ENCODE assay signal across 8 cellular contexts in genomic region chr3:120450261-120450913, GRCh38. TPM values are rescaled to one million over a fixed set of nuclear protein-coding genes. Genes with fewer than 3 reads are reported as not detected.
DNase-seq lines count a peak whose midpoint lies in the region; ATAC-seq and TF ChIP-seq lines count a peak whose summit lies in the region.

No MANE protein-coding gene starts in this region.

- POLR2A ChIA-PET in HEK293T (lab: Yijun Ruan, JAX) = interaction anchor here (0.7 to 1.8 kb wide), 10 partner anchors 10 to 146 kb away, joined by 3 to 8 read pairs (median 4); partner anchors contain the start of gene NDUFB4

- WGBS in esophagus squamous epithelium, 2 donors = 0 to 1% methylated on average over 15 to 18 of the region's 66 CpGs

- H3K9me3 Mint-ChIP-seq in natural killer cell = no peaks in the 10 kb centered on the region

- no peaks in the 10 kb centered on the region for H3K36me3 Mint-ChIP-seq in natural killer cell

- peaks cover 0 to 20% (median 0%) of the 10 kb centered on the region in 4 donors for H3K27me3 ChIP-seq in esophagus squamous epithelium

- no peaks in the 10 kb centered on the region for H3K9me3 ChIP-seq in esophagus squamous epithelium

- H3K4me1 ChIP-seq in esophagus squamous epithelium = peaks cover 6 to 63% (median 12%) of the 10 kb centered on the region in 3 donors

- H3K4me1 Mint-ChIP-seq in natural killer cell = peaks cover 0 to 6% of the 10 kb centered on the region in 2 donors

- H3K36me3 ChIP-seq in esophagus squamous epithelium = no peaks in the 10 kb centered on the region

- H3K27ac Mint-ChIP-seq in natural killer cell = no peak overlapping the region

- peak overlapping the region; percentile 80 for H3K4me3 Mint-ChIP-seq in natural killer cell

- peak; percentile 23 for DNase-seq in CD1c-positive myeloid dendritic cell (ENCODE audit: extremely low spot score)
- DNase-seq in HEK293T (ENCODE audit: extremely low spot score) = peak; percentile 42
- DNase-seq in esophagus squamous epithelium (lab: John Stamatoyannopoulos, UW) = no peak
- no peak for DNase-seq in natural killer cell
- no peak for DNase-seq in NK-92 (lab: John Stamatoyannopoulos, UW; ENCODE audit: unreplicated experiment)
- DNase-seq in medulla oblongata (ENCODE audit: extremely low spot score) = no peak
- DNase-seq in amniotic stem cell (lab: John Stamatoyannopoulos, UW) = no peak

- peak overlapping the region; percentile 96 for H3K27ac ChIP-seq in VCaP
- peak overlapping the region; percentile 84 to 96 (median 94) for H3K27ac ChIP-seq in esophagus squamous epithelium

- peak in 2 of 3 donors; percentile 17 to 45 for ATAC-seq in natural killer cell

- peaks cover 32 to 44% of the 10 kb centered on the region in 2 donors for H3K27me3 Mint-ChIP-seq in natural killer cell (ENCODE audit: low read depth in 2 of 2)

- CTCF ChIA-PET in HEK293T (lab: Yijun Ruan, JAX) = interaction anchor here (0.6 to 1.5 kb wide), 2 partner anchors 108 to 1543 kb away, joined by 3 to 5 read pairs; no protein-coding TSS in a partner anchor

- intact Hi-C loops in esophagus squamous epithelium (cut with DNase I) = no loop called here
- intact Hi-C loops in natural killer cell (cut with micrococcal nuclease) = no loop called here

- no peak for TF ChIP-seq POLR2A in esophagus squamous epithelium (IDR thresholded peaks at IDR 0.05)

- H3K4me3 ChIP-seq in esophagus squamous epithelium = peak overlapping the region; percentile 54 to 96 (median 82)

- TF ChIP-seq CTCF in VCaP (conservative IDR thresholded peaks at IDR 0.05) (no peak), esophagus squamous epithelium (IDR thresholded peaks at IDR 0.05) (no peak), natural killer cell (IDR thresholded peaks at IDR 0.05) (no peak)

TF ChIP-seq in HEK293T, 16 proteins besides CTCF, POLR2A, EP300 and RAD21:
- TF ChIP-seq, protein P1, sequence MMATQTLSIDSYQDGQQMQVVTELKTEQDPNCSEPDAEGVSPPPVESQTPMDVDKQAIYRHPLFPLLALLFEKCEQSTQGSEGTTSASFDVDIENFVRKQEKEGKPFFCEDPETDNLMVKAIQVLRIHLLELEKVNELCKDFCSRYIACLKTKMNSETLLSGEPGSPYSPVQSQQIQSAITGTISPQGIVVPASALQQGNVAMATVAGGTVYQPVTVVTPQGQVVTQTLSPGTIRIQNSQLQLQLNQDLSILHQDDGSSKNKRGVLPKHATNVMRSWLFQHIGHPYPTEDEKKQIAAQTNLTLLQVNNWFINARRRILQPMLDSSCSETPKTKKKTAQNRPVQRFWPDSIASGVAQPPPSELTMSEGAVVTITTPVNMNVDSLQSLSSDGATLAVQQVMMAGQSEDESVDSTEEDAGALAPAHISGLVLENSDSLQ (IDR thresholded peaks at IDR 0.05) = no peak
- no peak for TF ChIP-seq TARDBP (IDR thresholded peaks at IDR 0.05)
- TF ChIP-seq ELF4 (IDR thresholded peaks at IDR 0.05) = no peak
- TF ChIP-seq L3MBTL2 (conservative IDR thresholded peaks at IDR 0.05) = no peak
- TF ChIP-seq BHLHE40 (IDR thresholded peaks at IDR 0.05; ENCODE audit: borderline replicate concordance) = no peak
- TF ChIP-seq ARNT (IDR thresholded peaks at IDR 0.05) = no peak
- TF ChIP-seq FOXK2 (IDR thresholded peaks at IDR 0.05) = no peak
- TF ChIP-seq ZNF384 (IDR thresholded peaks at IDR 0.05) = no peak
- TF ChIP-seq LEF1 (IDR thresholded peaks at IDR 0.05; ENCODE audit: borderline replicate concordance) = no peak
- no peak for TF ChIP-seq SP1 (IDR thresholded peaks at IDR 0.05)
- no peak for TF ChIP-seq NFRKB (IDR thresholded peaks at IDR 0.05)
- TF ChIP-seq FOXA1 (IDR thresholded peaks at IDR 0.05) = no peak
- no peak for TF ChIP-seq SUZ12 (IDR thresholded peaks at IDR 0.05)
- TF ChIP-seq FOXM1 (IDR thresholded peaks at IDR 0.05; ENCODE audit: borderline replicate concordance) = no peak
- no peak for TF ChIP-seq CTBP1 (IDR thresholded peaks at IDR 0.05; ENCODE audit: borderline replicate concordance)
- TF ChIP-seq HDGF (IDR thresholded peaks at IDR 0.05; ENCODE audit: borderline replicate concordance) = no peak
TF ChIP-seq in HEK293T: peak in this region for 0.

RNA-seq across cellular contexts. Expression of gene FSTL1, which starts 0.4 kb away (rescaled TPM):
- 100 to 1,000 TPM in 2 of 4 donors, 10 to 100 TPM in 1, 1 to 10 TPM in 1; 9.4 to 258 (median 70.7) TPM for total RNA-seq in esophagus squamous epithelium
- total RNA-seq in natural killer cell = 1 to 10 TPM; 1.1 to 1.9 (median 1.4) TPM

Comparison
In these comparisons a context has a peak if more than half of its experiments do, and no peak if none do; other contexts are left out.
1. DNase-seq: peak in CD1c-positive myeloid dendritic cell (single experiment) and HEK293T (single experiment); none in esophagus squamous epithelium (single experiment), natural killer cell (single experiment), NK-92 (single experiment), medulla oblongata (single experiment) and amniotic stem cell (single experiment).